Comparison of ENCODE assay signal across 2 cellular contexts in the genomic region with DNA sequence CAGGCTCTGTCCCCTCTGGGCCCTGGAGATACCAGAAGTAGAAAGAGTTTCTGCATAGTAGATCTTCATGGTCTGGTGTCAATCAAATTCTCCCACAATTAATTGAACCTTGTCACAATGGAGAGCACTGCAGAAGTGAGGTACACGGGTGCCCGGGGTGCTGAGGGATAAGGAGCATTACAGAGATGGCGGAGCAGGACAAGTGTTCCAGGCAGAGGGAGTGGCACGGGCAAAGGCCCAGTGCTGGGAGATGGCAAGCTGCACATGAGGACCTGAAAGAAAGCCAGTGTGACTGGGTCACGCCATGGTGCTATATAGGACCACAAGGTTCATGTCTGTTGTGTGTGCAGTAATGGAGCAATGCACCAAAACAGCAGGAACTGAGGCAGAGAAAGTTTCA.
TF ChIP-seq lines count a peak whose summit lies in the region.

No MANE protein-coding gene starts in this region.

TF ChIP-seq in HEK293T, 16 proteins besides CTCF, POLR2A, EP300 and RAD21:
- TF ChIP-seq FOXK2 (IDR thresholded peaks at IDR 0.05) (no peak), SUZ12 (IDR thresholded peaks at IDR 0.05) (no peak), TARDBP (IDR thresholded peaks at IDR 0.05) (no peak), LEF1 (IDR thresholded peaks at IDR 0.05; ENCODE audit: borderline replicate concordance) (no peak)
- TF ChIP-seq, protein P1, sequence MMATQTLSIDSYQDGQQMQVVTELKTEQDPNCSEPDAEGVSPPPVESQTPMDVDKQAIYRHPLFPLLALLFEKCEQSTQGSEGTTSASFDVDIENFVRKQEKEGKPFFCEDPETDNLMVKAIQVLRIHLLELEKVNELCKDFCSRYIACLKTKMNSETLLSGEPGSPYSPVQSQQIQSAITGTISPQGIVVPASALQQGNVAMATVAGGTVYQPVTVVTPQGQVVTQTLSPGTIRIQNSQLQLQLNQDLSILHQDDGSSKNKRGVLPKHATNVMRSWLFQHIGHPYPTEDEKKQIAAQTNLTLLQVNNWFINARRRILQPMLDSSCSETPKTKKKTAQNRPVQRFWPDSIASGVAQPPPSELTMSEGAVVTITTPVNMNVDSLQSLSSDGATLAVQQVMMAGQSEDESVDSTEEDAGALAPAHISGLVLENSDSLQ (IDR thresholded peaks at IDR 0.05) = peak; percentile 48; the same call in 1 of the 2 replicates

TF ChIP-seq in K562, 482 proteins besides CTCF, POLR2A, EP300 and RAD21:
- TF ChIP-seq MTA2 (IDR thresholded peaks at IDR 0.05; ENCODE audit: low read depth) = no peak
- peak; percentile 42 for TF ChIP-seq ETS2 (tag; IDR thresholded peaks at IDR 0.05; ENCODE audit: borderline replicate concordance, poor library complexity, severe bottlenecking)
- TF ChIP-seq, protein P2, sequence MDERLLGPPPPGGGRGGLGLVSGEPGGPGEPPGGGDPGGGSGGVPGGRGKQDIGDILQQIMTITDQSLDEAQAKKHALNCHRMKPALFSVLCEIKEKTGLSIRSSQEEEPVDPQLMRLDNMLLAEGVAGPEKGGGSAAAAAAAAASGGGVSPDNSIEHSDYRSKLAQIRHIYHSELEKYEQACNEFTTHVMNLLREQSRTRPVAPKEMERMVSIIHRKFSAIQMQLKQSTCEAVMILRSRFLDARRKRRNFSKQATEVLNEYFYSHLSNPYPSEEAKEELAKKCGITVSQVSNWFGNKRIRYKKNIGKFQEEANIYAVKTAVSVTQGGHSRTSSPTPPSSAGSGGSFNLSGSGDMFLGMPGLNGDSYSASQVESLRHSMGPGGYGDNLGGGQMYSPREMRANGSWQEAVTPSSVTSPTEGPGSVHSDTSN (CRISPR knock-in tag; IDR thresholded peaks at IDR 0.05; ENCODE audit: low read depth) = no peak
- TF ChIP-seq, protein P2 (tag; conservative IDR thresholded peaks at IDR 0.05; ENCODE audit: low read depth) = 0 out of 2 replicates have a peak, but pooled peaks have one; percentile 3
- TF ChIP-seq, protein P1 (IDR thresholded peaks at IDR 0.05) = 0 out of 2 replicates have a peak, but pooled peaks have one; percentile 35
- peak; percentile 10; the same call in 1 of the 2 replicates for TF ChIP-seq ZFX (CRISPR knock-in tag; IDR thresholded peaks at IDR 0.05)
TF ChIP-seq in K562: peak in this region for 4.
